ENCODE assay signal across 16 cellular contexts in genomic region chr4:134539729-134540231, GRCh38.
DNase-seq lines count a peak whose midpoint lies in the region; ATAC-seq, FAIRE-seq and TF ChIP-seq lines count a peak whose summit lies in the region.
"Had no signal": no experiment of that assay in that cellular context is flagged by ENCODE, and none has a peak within 500 bp of the region (broad histone marks: within the 10 kb centered on the region; RNA-seq: fewer than 3 reads in every experiment).

No MANE protein-coding gene starts in this region.

- no peak overlapping the region for H3K4me3 Mint-ChIP-seq in stimulated activated effector memory CD8-positive, alpha-beta T cell treated with anti-CD3 and anti-CD28 coated beads, Interleukin-12 subunit alpha, Interleukin-12 subunit beta, amount 100 ng/mL, for 72 hours
- no peak overlapping the region for H3K4me3 Mint-ChIP-seq in CD4-positive, alpha-beta memory T cell
- H3K4me3 Mint-ChIP-seq: CD8-positive, alpha-beta T cell had no signal

- H4K8ac ChIP-seq in trophoblast cell (ENCODE audit: low read depth, low read length): no peak overlapping the region

- H3K14ac ChIP-seq in trophoblast cell (ENCODE audit: low read length): no peak overlapping the region

- H3K79me1 ChIP-seq in trophoblast cell (ENCODE audit: low read length): peaks cover 6% of the 10 kb centered on the region

- no peak overlapping the region for H3K27ac Mint-ChIP-seq in stimulated activated effector memory CD8-positive, alpha-beta T cell treated with anti-CD3 and anti-CD28 coated beads, Interleukin-12 subunit alpha, Interleukin-12 subunit beta, amount 100 ng/mL, for 72 hours
- H3K27ac Mint-ChIP-seq in CD4-positive, alpha-beta memory T cell: no peak overlapping the region
- H3K27ac Mint-ChIP-seq: CD8-positive, alpha-beta T cell had no signal

- H3K27me3 Mint-ChIP-seq in CD4-positive, alpha-beta memory T cell: no peaks in the 10 kb centered on the region

- H3K27ac ChIP-seq in trophoblast cell (ENCODE audit: low read depth, low read length): peak overlapping the region; percentile 53
- no peak overlapping the region for H3K27ac ChIP-seq in CD4-positive, alpha-beta memory T cell (ENCODE audit: low read depth, low read length)
- H3K27ac ChIP-seq: A549, C4-2B had no signal

- no peaks in the 10 kb centered on the region for H3K36me3 ChIP-seq in trophoblast cell (ENCODE audit: control insufficient read depth in 1 of 2, insufficient read depth in 2 of 2, low read length in 2 of 2)
- H3K36me3 ChIP-seq in CD4-positive, alpha-beta memory T cell (ENCODE audit: insufficient read depth, low read length): no peaks in the 10 kb centered on the region
- H3K36me3 ChIP-seq: BE2C had no signal

- peak; percentile 40 for FAIRE-seq in HTR-8/SVneo (lab: Jason Lieb, UNC)
- FAIRE-seq: A549, GM12892 had no signal

- H3K4me1 Mint-ChIP-seq in stimulated activated effector memory CD8-positive, alpha-beta T cell treated with anti-CD3 and anti-CD28 coated beads, Interleukin-12 subunit alpha, Interleukin-12 subunit beta, amount 100 ng/mL, for 72 hours: no peaks in the 10 kb centered on the region
- H3K4me1 Mint-ChIP-seq in CD4-positive, alpha-beta memory T cell: no peaks in the 10 kb centered on the region

- no peak overlapping the region for H3K4me3 ChIP-seq in trophoblast cell (ENCODE audit: low read depth, low read length)
- H3K4me3 ChIP-seq in CD4-positive, alpha-beta memory T cell (ENCODE audit: low read length in 2 of 2): no peak overlapping the region
- H3K4me3 ChIP-seq: A549 had no signal

- H2BK12ac ChIP-seq in trophoblast cell (ENCODE audit: low read length): no peak overlapping the region

- no peaks in the 10 kb centered on the region for H3K9me3 ChIP-seq in trophoblast cell (ENCODE audit: insufficient read depth, low read depth, low read length)
- H3K9me3 ChIP-seq in CD4-positive, alpha-beta memory T cell (ENCODE audit: control insufficient read depth in 1 of 2, low read length in 2 of 2): no peaks in the 10 kb centered on the region
- H3K9me3 ChIP-seq: A549, BE2C had no signal

- no peaks in the 10 kb centered on the region for H3K27me3 ChIP-seq in trophoblast cell (ENCODE audit: insufficient read depth, low read length)
- H3K27me3 ChIP-seq in CD4-positive, alpha-beta memory T cell (ENCODE audit: insufficient read depth, low read length): no peaks in the 10 kb centered on the region
- H3K27me3 ChIP-seq: BE2C had no signal

- H2BK5ac ChIP-seq in trophoblast cell (ENCODE audit: low read depth, low read length, poor library complexity): no peak overlapping the region

- no peak overlapping the region for H3K4me2 ChIP-seq in trophoblast cell (ENCODE audit: low read length)
- H3K4me2 ChIP-seq: A549 had no signal

- no peak overlapping the region for H4K91ac ChIP-seq in trophoblast cell (ENCODE audit: low read depth, low read length)

- no CpG with 5 or more reads among the region's 1 CpG for WGBS in trophoblast cell (ENCODE audit: extremely low coverage, insufficient coverage, insufficient read length)

- no peak overlapping the region for H3K23ac ChIP-seq in trophoblast cell (ENCODE audit: low read length)

- CTCF ChIA-PET in HEK293T (lab: Yijun Ruan, JAX): interaction anchor here (0.6 kb wide), 1 partner anchor 8 kb away, joined by 3 read pairs; no protein-coding TSS in a partner anchor
- CTCF ChIA-PET in CD4-positive, alpha-beta memory T cell (lab: Charles Lee; ENCODE audit: partially characterized antibody): no interaction called here

- intact Hi-C loops in CD4-positive, alpha-beta memory T cell (cut with micrococcal nuclease): no loop called here

- H3K4ac ChIP-seq in trophoblast cell (ENCODE audit: low read depth, low read length): no peak overlapping the region

- H3K4me1 ChIP-seq in trophoblast cell (ENCODE audit: control insufficient read depth in 1 of 2, insufficient read depth in 2 of 2, low read length in 2 of 2): no peaks in the 10 kb centered on the region
- no peaks in the 10 kb centered on the region for H3K4me1 ChIP-seq in CD4-positive, alpha-beta memory T cell (ENCODE audit: insufficient read depth, low read length)
- H3K4me1 ChIP-seq: A549 had no signal

- H3K9ac ChIP-seq in trophoblast cell (ENCODE audit: low read length): no peak overlapping the region

- POLR2A ChIA-PET in HEK293T (lab: Yijun Ruan, JAX): no interaction called here
- POLR2A ChIA-PET in CD4-positive, alpha-beta memory T cell (lab: Charles Lee; ENCODE audit: partially characterized antibody): no interaction called here

- H3K36me3 Mint-ChIP-seq in stimulated activated effector memory CD8-positive, alpha-beta T cell treated with anti-CD3 and anti-CD28 coated beads, Interleukin-12 subunit alpha, Interleukin-12 subunit beta, amount 100 ng/mL, for 72 hours: no peaks in the 10 kb centered on the region
- H3K36me3 Mint-ChIP-seq in CD4-positive, alpha-beta memory T cell: no peaks in the 10 kb centered on the region
- H3K36me3 Mint-ChIP-seq: CD8-positive, alpha-beta T cell had no signal

- peak; percentile 4 for DNase-seq in HEK293T (ENCODE audit: extremely low spot score)
- no peak for DNase-seq in HTR-8/SVneo (ENCODE audit: insufficient read length, low spot score)
- peak; percentile 54 for DNase-seq in SK-N-DZ (ENCODE audit: low spot score)
- DNase-seq in trophoblast cell: no peak
- DNase-seq in activated CD4-positive, alpha-beta T cell treated with anti-CD3 and anti-CD28 coated beads, Interleukin-2, amount 50 U/mL, for 1 hour: no peak
- no peak for DNase-seq in stimulated activated effector memory CD8-positive, alpha-beta T cell treated with anti-CD3 and anti-CD28 coated beads, Interleukin-12 subunit alpha, Interleukin-12 subunit beta, amount 100 ng/mL, for 72 hours (ENCODE audit: low spot score in 2 of 2)
- DNase-seq in CD4-positive, alpha-beta memory T cell: no peak
- DNase-seq: BE2C; CD8-positive, alpha-beta T cell; COR-L47; DND-41; GDM1; HCEC 1CT had no signal

- H2AK5ac ChIP-seq in trophoblast cell (ENCODE audit: low read length): no peak overlapping the region

- H3K9me3 Mint-ChIP-seq in stimulated activated effector memory CD8-positive, alpha-beta T cell treated with anti-CD3 and anti-CD28 coated beads, Interleukin-12 subunit alpha, Interleukin-12 subunit beta, amount 100 ng/mL, for 72 hours: peaks cover 10% of the 10 kb centered on the region
- H3K9me3 Mint-ChIP-seq in CD4-positive, alpha-beta memory T cell: peaks cover 0 to 10% (median 4%) of the 10 kb centered on the region in 8 donors

- H3K79me2 ChIP-seq in trophoblast cell (ENCODE audit: control insufficient read depth, insufficient read depth, low read length, poor library complexity): no peaks in the 10 kb centered on the region

- no peak for ATAC-seq in stimulated activated effector memory CD8-positive, alpha-beta T cell treated with anti-CD3 and anti-CD28 coated beads, Interleukin-12 subunit alpha, Interleukin-12 subunit beta, amount 100 ng/mL, for 72 hours
- ATAC-seq: A549; CD8-positive, alpha-beta T cell had no signal

- no peak overlapping the region for H4K12ac ChIP-seq in trophoblast cell (ENCODE audit: low read depth, low read length)

- H2AFZ ChIP-seq in trophoblast cell (ENCODE audit: insufficient read depth, low read length, poor library complexity): no peak overlapping the region

- H3K18ac ChIP-seq in trophoblast cell (ENCODE audit: low read length): no peak overlapping the region

- H2BK120ac ChIP-seq in trophoblast cell (ENCODE audit: insufficient read depth, low read length, poor library complexity): no peak overlapping the region

TF ChIP-seq in HEK293T, 16 proteins besides CTCF, POLR2A, EP300 and RAD21:
- TF ChIP-seq PKNOX1 (IDR thresholded peaks at IDR 0.05): peak; percentile 89
- TF ChIP-seq FOXK2 (IDR thresholded peaks at IDR 0.05): no peak
TF ChIP-seq in HEK293T: peak in this region for 1.

Comparison
In these comparisons a context has a peak if more than half of its experiments do, and no peak if none do; other contexts are left out.
1. DNase-seq: peak in HEK293T (single experiment) and SK-N-DZ (single experiment); none in HTR-8/SVneo (single experiment), trophoblast cell (0 of 2), activated CD4-positive, alpha-beta T cell treated with anti-CD3 and anti-CD28 coated beads, Interleukin-2, amount 50 U/mL, for 1 hour (single experiment), stimulated activated effector memory CD8-positive, alpha-beta T cell treated with anti-CD3 and anti-CD28 coated beads, Interleukin-12 subunit alpha, Interleukin-12 subunit beta, amount 100 ng/mL, for 72 hours (0 of 2) and CD4-positive, alpha-beta memory T cell (0 of 5).